ENCODE assay signal across 8 cellular contexts in genomic region chr2:55232084-55232862, GRCh38. TPM values are rescaled to one million over a fixed set of nuclear protein-coding genes. Genes with fewer than 3 reads are reported as not detected.
A peak's percentile ranks its signal among the peaks of the same experiment; 100 is the strongest.
DNase-seq lines count a peak whose midpoint lies in the region; ATAC-seq and TF ChIP-seq lines count a peak whose summit lies in the region.

TSS of gene CLHC1 (minus strand) at chr2:55232293. CDS start at chr2:55222411, 9,882 bp downstream.
TSS of gene RPS27A (plus strand) at chr2:55232688. CDS start at chr2:55232825, 137 bp downstream.

- peak within 1 kb of the TSS; percentile 82 for H3K4me3 ChIP-seq in WERI-Rb-1 (ENCODE audit: low read depth, low read length)
- peak within 1 kb of the TSS; percentile 92 to 96 for H3K4me3 ChIP-seq in cardiac fibroblast (replicated peaks in 1 of 2; ENCODE audit: low read depth in 2 of 2, low read length in 2 of 2)
- peak within 1 kb of the TSS; percentile 75 to 99 (median 90) for H3K4me3 ChIP-seq in spleen

- TF ChIP-seq CTCF in WERI-Rb-1 (IDR thresholded peaks at IDR 0.05; ENCODE audit: low read depth, low read length) (no peak), cardiac fibroblast (IDR thresholded peaks at IDR 0.05; ENCODE audit: low read depth, low read length) (no peak), spleen (IDR thresholded peaks at IDR 0.05 in 8 of 11, conservative IDR thresholded peaks at IDR 0.05 in 3 of 11) (peak in 2 of 11 experiments; percentile 7 to 28)

- in situ Hi-C loops in ACHN (cut with HindIII; ENCODE audit: low pct_ligation_motif_present, low pct_unique_long_range_greater_than_20kb, low sequenced_read_pairs) = no loop called here

- intact Hi-C loops in spleen (cut with DNase I; ENCODE audit: low total_unique reads) = no loop called here

- no peaks in the 10 kb centered on the region for H3K27me3 ChIP-seq in WERI-Rb-1 (ENCODE audit: insufficient read depth, low read depth, severe bottlenecking)
- H3K27me3 ChIP-seq in spleen (replicated peaks in 1 of 7) = no peaks in the 10 kb centered on the region

- WGBS in spleen, 5 donors = 0 to 1% (median 0%) methylated on average over 34 to 37 of the region's 37 CpGs

- DNase-seq in ACHN (peak; percentile 94), NCI-H2227 (lab: John Stamatoyannopoulos, UW; ENCODE audit: unreplicated experiment) (peak; percentile 94), WERI-Rb-1 (peak; percentile 96), cardiac fibroblast (ENCODE audit: low read depth in 2 of 2) (peak; percentile 98), inferior parietal cortex (ENCODE audit: extremely low spot score) (peak; percentile 95), spleen (peak; percentile 98)

- H3K36me3 ChIP-seq in WERI-Rb-1 = peaks cover 49% of the 10 kb centered on the region
- H3K36me3 ChIP-seq in spleen = peaks cover 0 to 40% (median 33%) of the 10 kb centered on the region in 6 donors

- ATAC-seq in GM18873 (IDR thresholded peaks at IDR 0.05; ENCODE audit: low FRiP score, unreplicated experiment) (peak; percentile 91), HG03139 (IDR thresholded peaks at IDR 0.05; ENCODE audit: unreplicated experiment) (peak; percentile 85)

- H3K9me3 ChIP-seq in WERI-Rb-1 (ENCODE audit: severe bottlenecking) = no peaks in the 10 kb centered on the region
- no peaks in the 10 kb centered on the region for H3K9me3 ChIP-seq in spleen

- peaks cover 23 to 83% (median 53%) of the 10 kb centered on the region in 6 donors for H3K4me1 ChIP-seq in spleen

- H3K27ac ChIP-seq in WERI-Rb-1 = peak within 1 kb of the TSS; percentile 99
- peak within 1 kb of the TSS; percentile 91 to 99 (median 93) for H3K27ac ChIP-seq in spleen

- peak in 2 of 3 donors; percentile 61 to 73 for TF ChIP-seq POLR2A in spleen (IDR thresholded peaks at IDR 0.05)

RNA-seq across cellular contexts. Expression of gene CLHC1, which starts in this region (rescaled TPM):
- total RNA-seq in spleen = 10 to 100 TPM in 5 of 7 donors, 1 to 10 TPM in 2; 5.2 to 34.7 (median 10.6) TPM
- 10 to 100 TPM in 2 of 3 donors, 1 to 10 TPM in 1; 6.6 to 24.1 (median 15.5) TPM for polyA plus RNA-seq in spleen

RNA-seq across cellular contexts. Expression of gene RPS27A, which starts in this region (rescaled TPM):
- 1,000 to 10,000 TPM in 6 of 7 donors, 100 to 1,000 TPM in 1; 939 to 1,680 (median 1,135) TPM for total RNA-seq in spleen
- polyA plus RNA-seq in spleen = 1,000 to 10,000 TPM; 3,792 to 4,730 (median 3,877) TPM

Comparison
In these comparisons a context has a peak if more than half of its experiments do, and no peak if none do; other contexts are left out.
1. Peak in every context shown above with its lines: DNase-seq, ATAC-seq, H3K4me3 ChIP-seq and H3K27ac ChIP-seq.